Comparison of ENCODE assay signal across 9 cellular contexts in genomic region chr20:50518270-50518721, GRCh38. TPM values are rescaled to one million over a fixed set of nuclear protein-coding genes. Genes with fewer than 3 reads are reported as not detected.
DNase-seq lines count a peak whose midpoint lies in the region; ATAC-seq and TF ChIP-seq lines count a peak whose summit lies in the region.
"Had no signal": no experiment of that assay in that cellular context is flagged by ENCODE, and none has a peak within 500 bp of the region (broad histone marks: within the 10 kb centered on the region; RNA-seq: fewer than 3 reads in every experiment).

No MANE protein-coding gene starts in this region.

- H3K27ac Mint-ChIP-seq in activated T-cell treated with anti-CD3 and anti-CD28 coated beads, Interleukin-2, amount 50 U/mL, for 72 hours = peak overlapping the region; percentile 100
- peak overlapping the region; percentile 99 for H3K27ac Mint-ChIP-seq in activated T-helper 1 cell treated with anti-CD3 and anti-CD28 coated beads, Interleukin-12 subunit alpha, Interleukin-12 subunit beta, Interleukin-2, Interleukin-4 antibody, amounts not matched to agents 30 ng/mL and 10 ng/mL and 1 ng/mL, durations not matched to agents 14 hours and 24 hours and 36 hours
- no peak overlapping the region for H3K27ac Mint-ChIP-seq in GM23338

- no peak for TF ChIP-seq POLR2A in upper lobe of left lung (IDR thresholded peaks at IDR 0.05)

- no peak for TF ChIP-seq EP300 in upper lobe of left lung (IDR thresholded peaks at IDR 0.05)

- DNase-seq in activated T-cell treated with anti-CD3 and anti-CD28 coated beads, Interleukin-2, amount 50 U/mL, for 72 hours = no peak
- no peak for DNase-seq in activated T-cell treated with anti-CD3 and anti-CD28 coated beads, Interleukin-2, amount 50 U/mL, for 48 hours
- DNase-seq in activated T-helper 1 cell treated with anti-CD3 and anti-CD28 coated beads, Interleukin-12 subunit alpha, Interleukin-12 subunit beta, Interleukin-2, Interleukin-4 antibody, amounts not matched to agents 30 ng/mL and 10 ng/mL and 1 ng/mL, durations not matched to agents 14 hours and 24 hours and 36 hours (ENCODE audit: low spot score) = no peak
- no peak for DNase-seq in hepatocyte (ENCODE audit: low spot score)
- no peak for DNase-seq in upper lobe of left lung
- no peak for DNase-seq in GM23338 (ENCODE audit: low spot score)
- no peak for DNase-seq in GM19240 (ENCODE audit: insufficient read length, low spot score)
- DNase-seq: effector CD4-positive, alpha-beta T cell had no signal

- H3F3A ChIP-seq in GM23338 (replicated peaks; ENCODE audit: low read depth) = no peaks in the 10 kb centered on the region

- peaks cover 100% of the 10 kb centered on the region for H3K79me2 ChIP-seq in hepatocyte
- H3K79me2 ChIP-seq in GM23338 (replicated peaks; ENCODE audit: insufficient read depth) = peaks cover 100% of the 10 kb centered on the region

- H3K27me3 ChIP-seq in hepatocyte (no peaks in the 10 kb centered on the region), upper lobe of left lung (no peaks in the 10 kb centered on the region), GM23338 (ENCODE audit: insufficient read depth) (no peaks in the 10 kb centered on the region)

- no peaks in the 10 kb centered on the region for H3K9me3 ChIP-seq in hepatocyte (ENCODE audit: low read depth)
- H3K9me3 ChIP-seq in upper lobe of left lung = no peaks in the 10 kb centered on the region

- WGBS in hepatocyte (ENCODE audit: low lambda C conversion rate, missing lambda C conversion rate) = 38% methylated on average over 4 of the region's 4 CpGs
- 45 to 47% methylated on average over 4 of the region's 4 CpGs for WGBS in upper lobe of left lung, 2 donors

- H3K4me3 ChIP-seq in hepatocyte (no peak overlapping the region), upper lobe of left lung (no peak overlapping the region), GM23338 (no peak overlapping the region)

- peak overlapping the region; percentile 83 to 98 for H3K4me3 Mint-ChIP-seq in activated T-cell treated with anti-CD3 and anti-CD28 coated beads, Interleukin-2, amount 50 U/mL, for 72 hours
- H3K4me3 Mint-ChIP-seq in activated T-helper 1 cell treated with anti-CD3 and anti-CD28 coated beads, Interleukin-12 subunit alpha, Interleukin-12 subunit beta, Interleukin-2, Interleukin-4 antibody, amounts not matched to agents 30 ng/mL and 10 ng/mL and 1 ng/mL, durations not matched to agents 14 hours and 24 hours and 36 hours = peak overlapping the region; percentile 89
- no peak overlapping the region for H3K4me3 Mint-ChIP-seq in GM23338

- no peak overlapping the region for H2AFZ ChIP-seq in hepatocyte
- H2AFZ ChIP-seq in GM23338 = no peak overlapping the region

- H3K4me1 ChIP-seq in hepatocyte (ENCODE audit: insufficient read depth) (peaks cover 50% of the 10 kb centered on the region), upper lobe of left lung (peaks cover 79 to 94% (median 85%) of the 10 kb centered on the region in 4 donors), GM23338 (ENCODE audit: insufficient read depth) (0 out of 2 replicates have a peak, but pooled peaks cover 5% of the 10 kb centered on the region)

- H3K27me3 Mint-ChIP-seq in activated T-cell treated with anti-CD3 and anti-CD28 coated beads, Interleukin-2, amount 50 U/mL, for 72 hours (ENCODE audit: low read depth) = no peaks in the 10 kb centered on the region
- no peaks in the 10 kb centered on the region for H3K27me3 Mint-ChIP-seq in activated T-helper 1 cell treated with anti-CD3 and anti-CD28 coated beads, Interleukin-12 subunit alpha, Interleukin-12 subunit beta, Interleukin-2, Interleukin-4 antibody, amounts not matched to agents 30 ng/mL and 10 ng/mL and 1 ng/mL, durations not matched to agents 14 hours and 24 hours and 36 hours (ENCODE audit: insufficient read depth)
- no peaks in the 10 kb centered on the region for H3K27me3 Mint-ChIP-seq in GM23338 (ENCODE audit: insufficient read depth, low read depth, poor library complexity)

- peaks cover 87% of the 10 kb centered on the region for H4K20me1 ChIP-seq in hepatocyte (ENCODE audit: insufficient read depth, poor library complexity, severe bottlenecking)
- peaks cover 24% of the 10 kb centered on the region for H4K20me1 ChIP-seq in GM23338 (replicated peaks; ENCODE audit: insufficient read depth)

- H3K4me1 Mint-ChIP-seq in activated T-cell treated with anti-CD3 and anti-CD28 coated beads, Interleukin-2, amount 50 U/mL, for 72 hours (ENCODE audit: low read depth) = peaks cover 99% of the 10 kb centered on the region
- peaks cover 92% of the 10 kb centered on the region for H3K4me1 Mint-ChIP-seq in activated T-helper 1 cell treated with anti-CD3 and anti-CD28 coated beads, Interleukin-12 subunit alpha, Interleukin-12 subunit beta, Interleukin-2, Interleukin-4 antibody, amounts not matched to agents 30 ng/mL and 10 ng/mL and 1 ng/mL, durations not matched to agents 14 hours and 24 hours and 36 hours (ENCODE audit: low read depth)
- peaks cover 5% of the 10 kb centered on the region; the same call in 2 of the 3 replicates for H3K4me1 Mint-ChIP-seq in GM23338

- H3K4me2 ChIP-seq in hepatocyte (peak overlapping the region; percentile 71), GM23338 (no peak overlapping the region)

- no peaks in the 10 kb centered on the region for H3K36me3 ChIP-seq in hepatocyte (replicated peaks; ENCODE audit: insufficient read depth, low read depth)
- H3K36me3 ChIP-seq in upper lobe of left lung = peaks cover 0 to 6% (median 0%) of the 10 kb centered on the region in 4 donors
- H3K36me3 ChIP-seq in GM23338 (ENCODE audit: insufficient read depth) = no peaks in the 10 kb centered on the region

- intact Hi-C loops in activated T-helper 1 cell treated with anti-CD3 and anti-CD28 coated beads, Interleukin-12 subunit alpha, Interleukin-12 subunit beta, Interleukin-2, Interleukin-4 antibody, amounts not matched to agents 30 ng/mL and 10 ng/mL and 1 ng/mL, durations not matched to agents 14 hours and 24 hours and 36 hours (cut with micrococcal nuclease) = loop anchor here (1.0 to 2.0 kb wide), 3 partner anchors 35 to 179 kb away; no protein-coding TSS in a partner anchor

- peak overlapping the region; percentile 61 for H3K27ac ChIP-seq in hepatocyte
- peak overlapping the region; percentile 13 to 97 (median 64) for H3K27ac ChIP-seq in upper lobe of left lung
- H3K27ac ChIP-seq in GM23338 (ENCODE audit: low read depth) = no peak overlapping the region

- TF ChIP-seq CTCF in hepatocyte (IDR thresholded peaks at IDR 0.05; ENCODE audit: poor library complexity) = no peak
- no peak for TF ChIP-seq CTCF in upper lobe of left lung (IDR thresholded peaks at IDR 0.05)
- TF ChIP-seq CTCF in GM23338 (conservative IDR thresholded peaks at IDR 0.05; ENCODE audit: low read depth in 2 of 2) = no peak

- H3K36me3 Mint-ChIP-seq in activated T-cell treated with anti-CD3 and anti-CD28 coated beads, Interleukin-2, amount 50 U/mL, for 72 hours (ENCODE audit: insufficient read depth in 2 of 2) = peaks cover 11 to 19% of the 10 kb centered on the region in 2 donors
- peaks cover 38% of the 10 kb centered on the region for H3K36me3 Mint-ChIP-seq in activated T-helper 1 cell treated with anti-CD3 and anti-CD28 coated beads, Interleukin-12 subunit alpha, Interleukin-12 subunit beta, Interleukin-2, Interleukin-4 antibody, amounts not matched to agents 30 ng/mL and 10 ng/mL and 1 ng/mL, durations not matched to agents 14 hours and 24 hours and 36 hours (ENCODE audit: low read depth)
- H3K36me3 Mint-ChIP-seq in GM23338 (ENCODE audit: low read depth) = no peaks in the 10 kb centered on the region

- H3K9me3 Mint-ChIP-seq in activated T-cell treated with anti-CD3 and anti-CD28 coated beads, Interleukin-2, amount 50 U/mL, for 72 hours = no peaks in the 10 kb centered on the region
- H3K9me3 Mint-ChIP-seq in activated T-helper 1 cell treated with anti-CD3 and anti-CD28 coated beads, Interleukin-12 subunit alpha, Interleukin-12 subunit beta, Interleukin-2, Interleukin-4 antibody, amounts not matched to agents 30 ng/mL and 10 ng/mL and 1 ng/mL, durations not matched to agents 14 hours and 24 hours and 36 hours = no peaks in the 10 kb centered on the region
- H3K9me3 Mint-ChIP-seq in GM23338 = no peaks in the 10 kb centered on the region

- H3K9me2 ChIP-seq in hepatocyte (replicated peaks; ENCODE audit: insufficient read depth) (no peaks in the 10 kb centered on the region), GM23338 (ENCODE audit: insufficient read depth) (no peaks in the 10 kb centered on the region)

- peak; percentile 32 to 40 for ATAC-seq in activated T-cell treated with anti-CD3 and anti-CD28 coated beads, Interleukin-2, amount 50 U/mL, for 72 hours (replicated peaks in 1 of 2)
- ATAC-seq in upper lobe of left lung (ENCODE audit: low FRiP score in 2 of 2) (peak in 1 of 2 donors; percentile 47), GM23338 (no peak), GM21786 (IDR thresholded peaks at IDR 0.05; ENCODE audit: unreplicated experiment) (no peak)

TF ChIP-seq in GM23338, 12 proteins besides CTCF, POLR2A, EP300 and RAD21:
- no peak for TF ChIP-seq ETS1 (IDR thresholded peaks at IDR 0.05)

RNA-seq across cellular contexts. Expression of gene PTPN1, which starts 8.1 kb away (rescaled TPM):
- 100 to 1,000 TPM; 138 TPM for total RNA-seq in activated T-cell treated with anti-CD3 and anti-CD28 coated beads, Interleukin-2, amount 50 U/mL, for 72 hours
- total RNA-seq in activated T-helper 1 cell treated with anti-CD3 and anti-CD28 coated beads, Interleukin-12 subunit alpha, Interleukin-12 subunit beta, Interleukin-2, Interleukin-4 antibody, amounts not matched to agents 30 ng/mL and 10 ng/mL and 1 ng/mL, durations not matched to agents 14 hours and 24 hours and 36 hours = 60.0 and 60.5 TPM in 2 replicates
- total RNA-seq in hepatocyte (28.3 and 32.1 TPM in 2 replicates), upper lobe of left lung (100 to 1,000 TPM in 3 of 6 donors, 10 to 100 TPM in 3; 75.1 to 137 (median 96.1) TPM)
- polyA plus RNA-seq in hepatocyte (22.0 and 30.8 TPM in 2 replicates), GM23338 (2016; fragmentation: Nextera tagmentation; extraction: Ambion mirVana) (16.9 and 18.9 TPM in 2 replicates)
- 26.2 and 26.4 TPM in 2 replicates for total RNA-seq in GM23338 (2014; rRNA removed; shearing (Covaris generic))

Comparison
In these comparisons a context has a peak if more than half of its experiments do, and no peak if none do; other contexts are left out.
1. ATAC-seq: peak in activated T-cell treated with anti-CD3 and anti-CD28 coated beads, Interleukin-2, amount 50 U/mL, for 72 hours (2 of 2); none in GM23338 (single experiment) and GM21786 (single experiment).